ENCODE assay signal across 8 cellular contexts in the genomic region with DNA sequence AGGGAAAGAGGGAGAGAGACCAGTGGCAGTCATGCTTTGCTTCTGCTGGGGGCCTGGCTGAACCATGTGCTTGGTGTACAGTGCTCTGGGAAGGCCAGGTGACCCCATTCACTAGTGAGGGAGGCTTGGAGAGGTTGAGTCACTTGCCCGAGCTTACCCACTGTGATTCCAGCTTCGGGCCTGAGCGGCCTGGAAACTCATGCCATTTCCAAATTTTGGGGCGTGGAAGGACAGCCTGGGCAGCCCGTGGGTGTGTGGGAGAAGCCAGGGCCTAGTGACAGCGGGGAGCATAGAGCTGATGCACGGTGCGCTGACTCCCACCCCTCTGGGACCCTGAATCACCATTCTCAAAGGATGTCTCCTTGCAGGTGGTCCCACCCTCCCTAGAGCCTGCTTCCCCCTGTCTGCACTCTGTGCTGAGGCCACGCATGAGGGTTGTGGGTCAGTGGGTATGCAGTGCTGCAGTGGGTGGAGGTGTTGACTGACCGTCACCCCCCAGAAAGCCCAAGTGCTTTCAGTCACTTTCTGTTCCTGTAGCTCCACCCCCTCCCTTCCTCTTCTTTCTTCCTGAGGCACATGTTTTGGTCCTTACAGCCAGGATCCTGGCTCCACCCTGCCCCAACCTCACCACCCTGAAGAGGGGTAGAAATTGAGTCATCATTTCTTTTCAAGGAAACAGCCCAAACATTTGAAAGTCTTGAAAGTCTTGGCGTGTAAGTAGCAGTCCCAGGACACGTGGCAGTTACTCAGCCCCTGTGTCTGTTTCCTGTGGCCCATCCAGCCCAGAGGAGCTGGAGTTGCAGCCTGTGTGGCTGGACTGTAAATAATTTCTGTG. TPM values are rescaled to one million over a fixed set of nuclear protein-coding genes. Genes with fewer than 3 reads are reported as not detected.
DNase-seq lines count a peak whose midpoint lies in the region; ATAC-seq and TF ChIP-seq lines count a peak whose summit lies in the region.

No MANE protein-coding gene starts in this region.

- peak overlapping the region; percentile 48 for H3K4me3 Mint-ChIP-seq in activated T-cell treated with anti-CD3 and anti-CD28 coated beads, Interleukin-2, amount 50 U/mL, for 4 hours

- ATAC-seq in GM21786 (IDR thresholded peaks at IDR 0.05; ENCODE audit: unreplicated experiment), result peak; percentile 43
- ATAC-seq in activated T-cell treated with anti-CD3 and anti-CD28 coated beads, Interleukin-2, amount 50 U/mL, for 4 hours, result peak; percentile 86 to 87

- H3K9me3 ChIP-seq in MG63 (no peaks in the 10 kb centered on the region), sigmoid colon (no peaks in the 10 kb centered on the region)

- peak in 1 of 4 donors; percentile 3 for TF ChIP-seq EP300 in sigmoid colon (IDR thresholded peaks at IDR 0.05)

- intact Hi-C loops in sigmoid colon (cut with DNase I), result no loop called here

- TF ChIP-seq POLR2A in sigmoid colon (IDR thresholded peaks at IDR 0.05), result no peak

- DNase-seq in GM03348 (ENCODE audit: low spot score) (peak; percentile 94), MG63 (peak; percentile 92), foreskin melanocyte (peak; percentile 73), sigmoid colon (peak; percentile 91), NCI-H1694 treated with DMSO at 0.1 percent for 48 hours (lab: John Stamatoyannopoulos, UW) (no peak), COR-L47 (lab: John Stamatoyannopoulos, UW) (no peak)
- DNase-seq in activated T-cell treated with anti-CD3 and anti-CD28 coated beads, Interleukin-2, amount 50 U/mL, for 4 hours, result peak; percentile 29

- H3K27me3 Mint-ChIP-seq in activated T-cell treated with anti-CD3 and anti-CD28 coated beads, Interleukin-2, amount 50 U/mL, for 4 hours (ENCODE audit: low read depth), result no peaks in the 10 kb centered on the region

- TF ChIP-seq CTCF in sigmoid colon (IDR thresholded peaks at IDR 0.05), result no peak

- H3K4me1 ChIP-seq in sigmoid colon, result peaks cover 3 to 70% (median 60%) of the 10 kb centered on the region in 4 donors

- 64 to 82% methylated on average over 12 of the region's 12 CpGs for WGBS in sigmoid colon, 2 donors

- H3K36me3 ChIP-seq in MG63 (peaks cover 34% of the 10 kb centered on the region), sigmoid colon (peaks cover 0 to 8% (median 2%) of the 10 kb centered on the region in 4 donors)

- H3K27ac ChIP-seq in sigmoid colon, result peak overlapping the region; percentile 76 to 88 (median 82)

- H3K9me3 Mint-ChIP-seq in activated T-cell treated with anti-CD3 and anti-CD28 coated beads, Interleukin-2, amount 50 U/mL, for 4 hours, result no peaks in the 10 kb centered on the region

- peaks cover 49% of the 10 kb centered on the region for H3K4me1 Mint-ChIP-seq in activated T-cell treated with anti-CD3 and anti-CD28 coated beads, Interleukin-2, amount 50 U/mL, for 4 hours (ENCODE audit: low read depth)

- no peaks in the 10 kb centered on the region for H3K27me3 ChIP-seq in MG63
- H3K27me3 ChIP-seq in sigmoid colon, result no peaks in the 10 kb centered on the region

- no peaks in the 10 kb centered on the region for H3K36me3 Mint-ChIP-seq in activated T-cell treated with anti-CD3 and anti-CD28 coated beads, Interleukin-2, amount 50 U/mL, for 4 hours (ENCODE audit: insufficient read depth)

- H3K4me3 ChIP-seq in MG63, result no peak overlapping the region
- H3K4me3 ChIP-seq in sigmoid colon, result no peak overlapping the region

RNA-seq across cellular contexts. Expression of gene TTC7A, which starts 43.8 kb away (rescaled TPM):
- total RNA-seq in MG63 (2014; rRNA removed; shearing (Covaris generic); ENCODE audit: low replicate concordance), result 10.4 and 15.1 TPM in 2 replicates
- 10 to 100 TPM; 24.2 to 31.1 (median 27.5) TPM for total RNA-seq in activated T-cell treated with anti-CD3 and anti-CD28 coated beads, Interleukin-2, amount 50 U/mL, for 4 hours
- total RNA-seq in sigmoid colon, result 10 to 100 TPM; 11.7 to 21.9 (median 14.8) TPM
- polyA plus RNA-seq in sigmoid colon, result 10 to 100 TPM; 18.6 to 29.4 (median 20.1) TPM

Comparison
In these comparisons a context has a peak if more than half of its experiments do, and no peak if none do; other contexts are left out.
1. DNase-seq: peak in GM03348 (single experiment), MG63 (single experiment), activated T-cell treated with anti-CD3 and anti-CD28 coated beads, Interleukin-2, amount 50 U/mL, for 4 hours (single experiment), foreskin melanocyte (single experiment) and sigmoid colon (single experiment); none in NCI-H1694 treated with DMSO at 0.1 percent for 48 hours (single experiment) and COR-L47 (single experiment).